In genomic region chr1:212609701-212610574, GRCh38 we compare ENCODE assay signal across 8 cellular contexts. TPM values are rescaled to one million over a fixed set of nuclear protein-coding genes. Genes with fewer than 3 reads are reported as not detected.
DNase-seq lines count a peak whose midpoint lies in the region; ATAC-seq and TF ChIP-seq lines count a peak whose summit lies in the region.

No MANE protein-coding gene starts in this region.

- peaks cover 54% of the 10 kb centered on the region for H3K27me3 ChIP-seq in iPS-20b (ENCODE audit: insufficient read depth, low read length)
- H3K27me3 ChIP-seq in suprapubic skin, result no peaks in the 10 kb centered on the region

- H3K36me3 ChIP-seq in iPS-20b (ENCODE audit: insufficient read depth, low read depth, low read length) (peaks cover 2% of the 10 kb centered on the region; the same call in 1 of the 2 replicates), suprapubic skin (peaks cover 2% of the 10 kb centered on the region)

- no peak for TF ChIP-seq EP300 in suprapubic skin (IDR thresholded peaks at IDR 0.05)

- WGBS in suprapubic skin, result 28% methylated on average over 16 of the region's 20 CpGs

- peak; percentile 2 for ATAC-seq in GM19395 (IDR thresholded peaks at IDR 0.05; ENCODE audit: unreplicated experiment)
- no peak for ATAC-seq in activated CD8-positive, alpha-beta T cell treated with anti-CD3 and anti-CD28 coated beads for 36 hours
- ATAC-seq in HG02642 (IDR thresholded peaks at IDR 0.05; ENCODE audit: poor library complexity, unreplicated experiment), result no peak

- no peaks in the 10 kb centered on the region for H3K9me3 Mint-ChIP-seq in activated CD8-positive, alpha-beta T cell treated with anti-CD3 and anti-CD28 coated beads for 36 hours

- peak overlapping the region; percentile 73 for H3K27ac Mint-ChIP-seq in activated CD8-positive, alpha-beta T cell treated with anti-CD3 and anti-CD28 coated beads for 36 hours

- TF ChIP-seq CTCF in AG09309 (IDR thresholded peaks at IDR 0.05; ENCODE audit: control insufficient read depth, insufficient read depth, low read depth, low read length, missing control alignments) (no peak), suprapubic skin (IDR thresholded peaks at IDR 0.05) (no peak)
- no peak for TF ChIP-seq CTCF in activated CD8-positive, alpha-beta T cell treated with anti-CD3 and anti-CD28 coated beads for 36 hours (IDR thresholded peaks at IDR 0.05)

- no peak overlapping the region for H3K27ac ChIP-seq in iPS-20b (ENCODE audit: low read length)
- peak overlapping the region; percentile 98 for H3K27ac ChIP-seq in suprapubic skin

- CTCF ChIA-PET in activated CD8-positive, alpha-beta T cell treated with anti-CD3 and anti-CD28 coated beads for 36 hours (lab: Charles Lee), result interaction anchor here (0.7 to 1.1 kb wide), 3 partner anchors 55 to 152 kb away, joined by 3 to 4 read pairs (median 3); no protein-coding TSS in a partner anchor

- H3K27me3 Mint-ChIP-seq in activated CD8-positive, alpha-beta T cell treated with anti-CD3 and anti-CD28 coated beads for 36 hours, result peaks cover 30% of the 10 kb centered on the region

- H3K36me3 Mint-ChIP-seq in activated CD8-positive, alpha-beta T cell treated with anti-CD3 and anti-CD28 coated beads for 36 hours (ENCODE audit: low read depth), result peaks cover 45% of the 10 kb centered on the region

- peak overlapping the region; percentile 81 for H3K9ac ChIP-seq in iPS-20b (ENCODE audit: low read depth, low read length)

- intact Hi-C loops in activated CD8-positive, alpha-beta T cell treated with anti-CD3 and anti-CD28 coated beads for 36 hours (cut with micrococcal nuclease), result loop anchor here (2.0 kb wide), 1 partner anchor 43 kb away; no protein-coding TSS in a partner anchor

- peaks cover 62% of the 10 kb centered on the region for H3K4me1 Mint-ChIP-seq in activated CD8-positive, alpha-beta T cell treated with anti-CD3 and anti-CD28 coated beads for 36 hours (ENCODE audit: low read depth)

- POLR2A ChIA-PET in activated CD8-positive, alpha-beta T cell treated with anti-CD3 and anti-CD28 coated beads for 36 hours (lab: Charles Lee), result interaction anchor here (1.2 to 3.4 kb wide), 3 partner anchors 8 to 132 kb away, joined by 6 to 17 read pairs (median 9); no protein-coding TSS in a partner anchor

- H3K4me3 ChIP-seq in AG09309 (ENCODE audit: control insufficient read depth, low read depth, low read length) (peak overlapping the region; percentile 92), iPS-20b (ENCODE audit: low read length) (peak overlapping the region; percentile 90), suprapubic skin (peak overlapping the region; percentile 91)

- H3K4me1 ChIP-seq in iPS-20b (ENCODE audit: insufficient read depth, low read length), result peaks cover 53% of the 10 kb centered on the region
- H3K4me1 ChIP-seq in suprapubic skin, result peaks cover 42% of the 10 kb centered on the region

- no peak for TF ChIP-seq POLR2A in suprapubic skin (IDR thresholded peaks at IDR 0.05)

- DNase-seq in AG09309 (ENCODE audit: low read depth) (no peak), suprapubic skin (ENCODE audit: low spot score in 2 of 2) (no peak), NCI-H1436 treated with DMSO at 0.1 percent for 48 hours (lab: John Stamatoyannopoulos, UW) (no peak), iPS-NIHi11 (ENCODE audit: low spot score) (no peak)
- DNase-seq in activated CD8-positive, alpha-beta T cell treated with anti-CD3 and anti-CD28 coated beads for 36 hours, result peak; percentile 43

- peak overlapping the region; percentile 90 for H3K4me3 Mint-ChIP-seq in activated CD8-positive, alpha-beta T cell treated with anti-CD3 and anti-CD28 coated beads for 36 hours

- H3K9me3 ChIP-seq in iPS-20b (ENCODE audit: insufficient read depth, low read depth, low read length), result no peaks in the 10 kb centered on the region
- no peaks in the 10 kb centered on the region for H3K9me3 ChIP-seq in suprapubic skin

RNA-seq across cellular contexts. Expression of gene ATF3, which starts 1.4 kb away (rescaled TPM):
- 10 to 100 TPM; 35.4 to 41.3 TPM for total RNA-seq in activated CD8-positive, alpha-beta T cell treated with anti-CD3 and anti-CD28 coated beads for 36 hours
- 100 to 1,000 TPM in 2 of 4 donors, 10 to 100 TPM in 2; 43.9 to 151 (median 84.1) TPM for total RNA-seq in suprapubic skin
